In the genomic region with DNA sequence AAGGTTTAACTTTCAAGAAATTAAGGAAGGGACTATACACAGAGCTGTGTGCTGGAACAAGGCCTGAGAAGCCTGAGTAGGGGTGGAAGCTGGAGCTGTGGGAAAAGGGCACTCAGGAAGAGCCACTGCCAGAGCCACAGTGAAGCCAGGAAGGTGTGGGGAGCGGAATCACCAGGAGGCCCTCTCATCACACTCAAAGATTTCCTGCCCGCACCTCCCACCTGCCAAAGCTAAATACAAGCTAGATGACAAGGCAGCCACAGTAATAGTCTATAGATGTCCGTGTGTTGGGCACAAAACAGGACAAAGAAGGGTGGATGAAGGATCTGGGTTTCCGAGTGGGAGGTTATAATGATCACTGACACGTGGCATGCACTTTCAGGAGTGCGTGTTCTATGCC, we compare ENCODE assay signal across 18 cellular contexts.
A peak's percentile ranks its signal among the peaks of the same experiment; 100 is the strongest.
DNase-seq lines count a peak whose midpoint lies in the region; ATAC-seq, FAIRE-seq and TF ChIP-seq lines count a peak whose summit lies in the region.
"Had no signal": no experiment of that assay in that cellular context is flagged by ENCODE, and none has a peak within 500 bp of the region (broad histone marks: within the 10 kb centered on the region; RNA-seq: fewer than 3 reads in every experiment).

No MANE protein-coding gene starts in this region.

- CTCF ChIA-PET in A549 (lab: Yijun Ruan, JAX): interaction anchor here (1.6 kb wide), 1 partner anchor 7 kb away, joined by 4 read pairs; no protein-coding TSS in a partner anchor

- TF ChIP-seq EP300 in A549 (IDR thresholded peaks at IDR 0.05): no peak

- DNase-seq in A549 (ENCODE audit: low read depth in 1 of 2, low spot score in 1 of 2) (no peak), NCI-H345 (lab: John Stamatoyannopoulos, UW) (peak; percentile 52), cerebellum (ENCODE audit: low spot score) (peak; percentile 51), osteoblast (ENCODE audit: insufficient read length, low spot score, missing footprints) (no peak), CD1c-positive myeloid dendritic cell (ENCODE audit: extremely low spot score) (no peak), NAMALWA (ENCODE audit: low spot score) (no peak), small intestine (no peak), nucleus accumbens (lab: John Stamatoyannopoulos, UW) (no peak)
- DNase-seq: activated CD4-positive, alpha-beta memory T cell treated with anti-CD3 and anti-CD28 coated beads, Interleukin-2, amount 10 ng/mL, durations not matched to agents 7 days and 5 days; lower lobe of right lung; naive thymus-derived CD8-positive, alpha-beta T cell; NCI-H1092 treated with DMSO at 0.1 percent for 48 hours; NCI-H524; retina; SIG-M5; stimulated activated CD4-positive, alpha-beta T cell treated with anti-CD3 and anti-CD28 coated beads, Interleukin-2, amount 100 ng/mL, for 24 hours had no signal

- no peak overlapping the region for H3K4me2 ChIP-seq in A549
- peak overlapping the region; percentile 0 for H3K4me2 ChIP-seq in osteoblast (ENCODE audit: insufficient read depth, low read length)

- H3K36me3 ChIP-seq in osteoblast (ENCODE audit: insufficient read depth, low read length): no peaks in the 10 kb centered on the region
- no peaks in the 10 kb centered on the region for H3K36me3 ChIP-seq in small intestine (ENCODE audit: control insufficient read depth in 2 of 2, insufficient read depth in 2 of 2, low read length in 2 of 2)
- H3K36me3 ChIP-seq: lower lobe of right lung had no signal

- H3K4me1 ChIP-seq in A549 (peaks cover 36% of the 10 kb centered on the region), osteoblast (ENCODE audit: insufficient read depth, low read length) (peaks cover 39% of the 10 kb centered on the region), small intestine (ENCODE audit: control insufficient read depth in 2 of 2, insufficient read depth in 1 of 2, low read depth in 1 of 2, low read length in 1 of 2) (no peaks in the 10 kb centered on the region)

- TF ChIP-seq RAD21 in A549 (conservative IDR thresholded peaks at IDR 0.05 in 1 of 2, IDR thresholded peaks at IDR 0.05 in 1 of 2): no peak

- H3K79me2 ChIP-seq in osteoblast (ENCODE audit: insufficient read depth, low read length): no peaks in the 10 kb centered on the region

- peaks cover 8% of the 10 kb centered on the region; the same call in 1 of the 3 replicates for H3K9me3 ChIP-seq in A549
- H3K9me3 ChIP-seq in osteoblast (ENCODE audit: low read depth, low read length): no peaks in the 10 kb centered on the region
- no peaks in the 10 kb centered on the region for H3K9me3 ChIP-seq in small intestine (ENCODE audit: control insufficient read depth, low read depth)
- H3K9me3 ChIP-seq: lower lobe of right lung had no signal

- H3K27me3 ChIP-seq in osteoblast (ENCODE audit: insufficient read depth, low read length) (no peaks in the 10 kb centered on the region), small intestine (ENCODE audit: control insufficient read depth in 2 of 2, insufficient read depth in 2 of 2, low read length in 2 of 2) (no peaks in the 10 kb centered on the region)

- ATAC-seq in A549: no peak
- ATAC-seq: lower lobe of right lung; naive thymus-derived CD8-positive, alpha-beta T cell had no signal

- no peak for TF ChIP-seq CTCF in A549 (IDR thresholded peaks at IDR 0.05)
- no peak for TF ChIP-seq CTCF in osteoblast (IDR thresholded peaks at IDR 0.05; ENCODE audit: extremely low read depth, low read depth, low read length)

- WGBS in A549 (ENCODE audit: missing lambda C conversion rate): 90% methylated on average over 6 of the region's 6 CpGs
- WGBS in small intestine, 3 donors: 75 to 89% (median 81%) methylated on average over 6 of the region's 6 CpGs

- no peak overlapping the region for H2AFZ ChIP-seq in osteoblast (ENCODE audit: low read length)

- no peaks in the 10 kb centered on the region for H4K20me1 ChIP-seq in osteoblast (ENCODE audit: insufficient read depth, low read length)

- H3K27ac ChIP-seq in A549: peak overlapping the region; percentile 89 to 92; a peak in 5 of 6 replicates
- peak overlapping the region; percentile 96 for H3K27ac ChIP-seq in osteoblast (ENCODE audit: low read depth, low read length)
- H3K27ac ChIP-seq in small intestine (ENCODE audit: low read depth in 1 of 2, low read length in 1 of 2): peak overlapping the region in 1 of 2 donors; percentile 45
- H3K27ac ChIP-seq: lower lobe of right lung had no signal

- TF ChIP-seq POLR2A in A549 (IDR thresholded peaks at IDR 0.05; ENCODE audit: low read length): no peak

- POLR2A ChIA-PET in A549 (lab: Yijun Ruan, JAX): no interaction called here

- no peak for FAIRE-seq in A549 (lab: Jason Lieb, UNC)
- FAIRE-seq in small intestine (lab: Jason Lieb, UNC): no peak
- FAIRE-seq: TTC549, urothelium cell line had no signal

- H3K4me3 ChIP-seq in A549: no peak overlapping the region
- no peak overlapping the region for H3K4me3 ChIP-seq in osteoblast (ENCODE audit: insufficient read depth, low read length)
- H3K4me3 ChIP-seq in small intestine (ENCODE audit: low read depth in 1 of 2, low read length in 2 of 2): no peak overlapping the region
- H3K4me3 ChIP-seq: lower lobe of right lung had no signal

TF ChIP-seq in A549, 52 proteins besides CTCF, POLR2A, EP300 and RAD21:
- no peak for TF ChIP-seq TP53 (CRISPR knock-in tag; IDR thresholded peaks at IDR 0.05)
TF ChIP-seq in A549: peak in this region for 0.

Comparison
In these comparisons a context has a peak if more than half of its experiments do, and no peak if none do; other contexts are left out.
1. DNase-seq: peak in NCI-H345 (single experiment) and cerebellum (single experiment); none in A549 (0 of 2), osteoblast (single experiment), CD1c-positive myeloid dendritic cell (single experiment), NAMALWA (single experiment), small intestine (single experiment) and nucleus accumbens (0 of 56).